9 cellular contexts compared by ENCODE assay signal in genomic region chr19:8641908-8642547, GRCh38. TPM values are rescaled to one million over a fixed set of nuclear protein-coding genes. Genes with fewer than 3 reads are reported as not detected.
DNase-seq lines count a peak whose midpoint lies in the region; ATAC-seq, FAIRE-seq and TF ChIP-seq lines count a peak whose summit lies in the region.
"Had no signal": no experiment of that assay in that cellular context is flagged by ENCODE, and none has a peak within 500 bp of the region (broad histone marks: within the 10 kb centered on the region; RNA-seq: fewer than 3 reads in every experiment).

No MANE protein-coding gene starts in this region.

- H3K27ac Mint-ChIP-seq in osteocyte (ENCODE audit: unreplicated experiment), result no peak overlapping the region
- H3K27ac Mint-ChIP-seq: activated naive CD8-positive, alpha-beta T cell had no signal

- H3K36me3 Mint-ChIP-seq in osteocyte (ENCODE audit: unreplicated experiment), result peaks cover 1% of the 10 kb centered on the region
- H3K36me3 Mint-ChIP-seq: activated naive CD8-positive, alpha-beta T cell had no signal

- TF ChIP-seq CTCF in osteocyte (IDR thresholded peaks at IDR 0.05), result peak; percentile 71

- no peak overlapping the region for H3K27ac ChIP-seq in caudate nucleus (ENCODE audit: low read depth, low read length)

- FAIRE-seq in endometrium (lab: Jason Lieb, UNC), result peak; percentile 45

- no peaks in the 10 kb centered on the region for H3K9me3 Mint-ChIP-seq in osteocyte (ENCODE audit: unreplicated experiment)

- H3K4me3 Mint-ChIP-seq in osteocyte (ENCODE audit: unreplicated experiment), result no peak overlapping the region
- H3K4me3 Mint-ChIP-seq: activated naive CD8-positive, alpha-beta T cell had no signal

- DNase-seq in stimulated activated CD4-positive, alpha-beta T cell treated with anti-CD3 and anti-CD28 coated beads, Interleukin-4, amount 100 ng/mL, for 24 hours, result peak; percentile 31
- DNase-seq in stimulated activated CD4-positive, alpha-beta T cell treated with anti-CD3 and anti-CD28 coated beads, Interleukin-4, amount 100 ng/mL, for 4 hours, result no peak
- DNase-seq in OCI-M1 (lab: John Stamatoyannopoulos, UW) (peak; percentile 85), osteocyte (ENCODE audit: extremely low spot score, unreplicated experiment) (no peak), caudate nucleus (lab: John Stamatoyannopoulos, UW) (no peak)
- no peak for DNase-seq in stimulated activated CD4-positive, alpha-beta T cell treated with anti-CD3 and anti-CD28 coated beads, Interleukin-2, amount 100 ng/mL, for 48 hours

- peaks cover 19% of the 10 kb centered on the region for H3K27me3 Mint-ChIP-seq in osteocyte (ENCODE audit: unreplicated experiment)

- H3K4me1 Mint-ChIP-seq in osteocyte (ENCODE audit: unreplicated experiment), result peaks cover 30% of the 10 kb centered on the region

- no peak for ATAC-seq in GM21576 (IDR thresholded peaks at IDR 0.05; ENCODE audit: unreplicated experiment)

RNA-seq across cellular contexts. Expression of gene NFILZ, which starts 11.6 kb away (rescaled TPM):
- total RNA-seq in osteocyte, result not detected in 2 replicates

RNA-seq across cellular contexts. Expression of gene ADAMTS10, which starts 31.5 kb away (rescaled TPM):
- 86.5 and 96.2 TPM in 2 replicates for total RNA-seq in osteocyte

RNA-seq across cellular contexts. Expression of gene ACTL9, which starts 56.6 kb away (rescaled TPM):
- not detected in 2 replicates for total RNA-seq in osteocyte

Comparison
In these comparisons a context has a peak if more than half of its experiments do, and no peak if none do; other contexts are left out.
1. DNase-seq: peak in stimulated activated CD4-positive, alpha-beta T cell treated with anti-CD3 and anti-CD28 coated beads, Interleukin-4, amount 100 ng/mL, for 24 hours (single experiment) and OCI-M1 (single experiment); none in stimulated activated CD4-positive, alpha-beta T cell treated with anti-CD3 and anti-CD28 coated beads, Interleukin-4, amount 100 ng/mL, for 4 hours (0 of 2), osteocyte (single experiment), stimulated activated CD4-positive, alpha-beta T cell treated with anti-CD3 and anti-CD28 coated beads, Interleukin-2, amount 100 ng/mL, for 48 hours (0 of 2) and caudate nucleus (0 of 61).